Comparison of ENCODE assay signal across 4 cellular contexts in the genomic region with DNA sequence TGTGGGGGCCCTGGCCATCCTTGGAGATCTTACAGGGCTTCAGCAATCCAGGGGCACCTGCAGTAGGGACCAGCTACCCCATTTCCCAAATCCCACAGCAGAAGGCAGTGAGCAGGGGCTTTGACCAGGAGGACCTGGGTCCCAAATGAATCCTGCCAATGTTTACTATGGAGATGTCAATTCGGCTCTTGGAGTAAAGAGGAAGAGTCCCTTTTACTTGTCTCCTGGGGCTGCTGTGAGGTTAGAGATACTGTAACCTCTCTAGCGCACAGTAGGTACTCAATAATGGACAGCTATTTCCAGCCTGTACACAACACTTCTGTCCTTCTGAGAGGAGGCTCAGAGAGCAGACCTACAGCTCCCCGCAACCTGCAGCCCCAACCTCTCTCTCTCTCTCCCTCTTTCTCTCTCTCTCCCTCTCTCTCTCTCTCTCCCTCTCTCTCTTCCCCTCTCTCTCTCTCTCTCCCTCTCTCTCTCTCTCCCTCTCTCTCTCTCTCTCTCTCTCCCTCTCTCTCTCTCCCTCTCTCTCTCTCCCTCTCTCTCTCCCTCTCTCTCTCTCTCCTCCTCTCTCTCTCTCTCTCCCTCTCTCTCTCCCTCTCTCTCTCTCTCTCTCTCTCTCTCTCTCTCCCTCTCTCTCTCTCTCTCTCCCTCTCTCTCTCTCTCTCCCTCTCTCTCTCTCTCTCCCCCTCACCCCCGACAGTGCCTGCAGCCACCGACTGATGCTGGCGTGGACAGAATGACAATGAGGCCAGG. TPM values are rescaled to one million over a fixed set of nuclear protein-coding genes. Genes with fewer than 3 reads are reported as not detected.
"Had no signal": no experiment of that assay in that cellular context is flagged by ENCODE, and none has a peak within 500 bp of the region (broad histone marks: within the 10 kb centered on the region; RNA-seq: fewer than 3 reads in every experiment).

No MANE protein-coding gene starts in this region.

RNA-seq across cellular contexts. Expression of gene CYTH4, which starts 46.4 kb away (rescaled TPM):
- total RNA-seq: bronchial epithelial cell, endodermal cell, epithelial cell of proximal tubule, renal cortical epithelial cell had no signal
